ENCODE assay signal across 25 cellular contexts in the genomic region with DNA sequence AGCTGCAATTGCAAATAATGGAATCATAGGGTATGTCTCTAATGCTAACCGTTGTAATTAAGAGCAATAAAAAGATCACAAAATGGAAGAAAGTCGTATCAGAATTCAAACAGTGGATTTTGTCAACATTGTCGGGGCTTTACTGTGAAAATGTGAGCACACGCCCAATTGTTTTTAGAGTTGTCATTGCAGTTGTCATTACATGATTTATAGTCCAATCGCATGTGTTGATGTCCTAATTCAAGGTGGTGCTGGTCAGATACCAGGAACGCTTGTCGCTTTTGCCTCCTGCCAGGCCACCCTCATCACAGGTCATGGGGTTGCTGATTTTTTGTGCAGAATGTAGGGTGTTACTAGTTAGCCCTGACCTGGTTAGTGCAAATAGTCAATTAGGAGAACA. TPM values are rescaled to one million over a fixed set of nuclear protein-coding genes. Genes with fewer than 3 reads are reported as not detected.
"Had no signal": no experiment of that assay in that cellular context is flagged by ENCODE, and none has a peak within 500 bp of the region (broad histone marks: within the 10 kb centered on the region; RNA-seq: fewer than 3 reads in every experiment).

No MANE protein-coding gene starts in this region.

- ATAC-seq: Panc1, PC-3, T-cell had no signal

- DNase-seq: KBM-7, MV-4-11, NCI-H1048, NCI-H1105, NCI-H1417, NCI-H1436 treated with DMSO at 0.1 percent for 48 hours, NCI-H187, NCI-H2029, NCI-H2081 treated with DMSO at 0.1 percent for 48 hours, NCI-H2171, NCI-H226, NCI-H446, NCI-H510A, NCI-H524 treated with DMSO at 0.1 percent for 48 hours, NCI-H774, PC-3, SHP77, SK-N-SH, SW 1271, T-cell had no signal

RNA-seq across cellular contexts. Expression of a gene that starts 16.2 kb away (rescaled TPM):
- total RNA-seq: HT1080, LHCN-M2, MCF 10A, OCI-LY7, PC-3, T-cell had no signal
